ENCODE assay signal across 1 cellular context in genomic region chr11:87150936-87151335, GRCh38.
TF ChIP-seq lines count a peak whose summit lies in the region.

No MANE protein-coding gene starts in this region.

TF ChIP-seq in IMR-90, 13 proteins besides CTCF, POLR2A, EP300 and RAD21:
- TF ChIP-seq SMC3 (IDR thresholded peaks at IDR 0.05; ENCODE audit: low read depth, low read length) (no peak), RFX5 (IDR thresholded peaks at IDR 0.05; ENCODE audit: low read depth, low read length) (no peak), FOS (IDR thresholded peaks at IDR 0.05; ENCODE audit: low read depth, low read length) (no peak), RCOR1 (IDR thresholded peaks at IDR 0.05; ENCODE audit: insufficient replicate concordance, low read length) (no peak), MAZ (IDR thresholded peaks at IDR 0.05; ENCODE audit: borderline replicate concordance, low read depth, low read length) (no peak), BHLHE40 (IDR thresholded peaks at IDR 0.05; ENCODE audit: low read depth, low read length) (no peak), USF2 (IDR thresholded peaks at IDR 0.05; ENCODE audit: low read depth, low read length) (no peak), CEBPB (IDR thresholded peaks at IDR 0.05; ENCODE audit: low read depth, low read length) (no peak), NFE2L2 (IDR thresholded peaks at IDR 0.05; ENCODE audit: low read depth, low read length) (no peak), ELK1 (IDR thresholded peaks at IDR 0.05; ENCODE audit: borderline replicate concordance, low read depth, low read length) (no peak), MXI1 (IDR thresholded peaks at IDR 0.05; ENCODE audit: borderline replicate concordance, low read depth, low read length) (no peak), CHD1 (IDR thresholded peaks at IDR 0.05; ENCODE audit: low read depth, low read length) (no peak), MAFK (IDR thresholded peaks at IDR 0.05; ENCODE audit: low read depth, low read length) (no peak)
TF ChIP-seq in IMR-90: peak in this region for 0.
